8 cellular contexts compared by ENCODE assay signal in genomic region chr4:109559625-109559982, GRCh38. TPM values are rescaled to one million over a fixed set of nuclear protein-coding genes. Genes with fewer than 3 reads are reported as not detected.
DNase-seq lines count a peak whose midpoint lies in the region; ATAC-seq and TF ChIP-seq lines count a peak whose summit lies in the region.

No MANE protein-coding gene starts in this region.

- H3K4me2 ChIP-seq in PC-9: peak overlapping the region; percentile 90

- H3K4me1 Mint-ChIP-seq in activated naive CD8-positive, alpha-beta T cell treated with anti-CD3 and anti-CD28 coated beads, Interleukin-2, amount 50 U/mL, for 24 hours: peaks cover 48% of the 10 kb centered on the region

- H3F3A ChIP-seq in PC-9 (ENCODE audit: insufficient read depth, low read depth): peaks cover 4% of the 10 kb centered on the region; the same call in 1 of the 2 replicates

- H3K27me3 ChIP-seq in PC-9 (ENCODE audit: insufficient read depth, low read depth): no peaks in the 10 kb centered on the region
- H3K27me3 ChIP-seq in iPS-18a (ENCODE audit: control insufficient read depth, insufficient read depth, low read length): peaks cover 6% of the 10 kb centered on the region

- no peaks in the 10 kb centered on the region for H3K79me2 ChIP-seq in PC-9 (ENCODE audit: low read depth)

- H4K20me1 ChIP-seq in PC-9 (ENCODE audit: insufficient read depth): no peaks in the 10 kb centered on the region

- H3K4me3 ChIP-seq in PC-9 (peak overlapping the region; percentile 71), iPS-18a (ENCODE audit: low read length) (peak overlapping the region; percentile 88)

- H2AFZ ChIP-seq in PC-9: peak overlapping the region; percentile 90

- peaks cover 16% of the 10 kb centered on the region for H3K36me3 Mint-ChIP-seq in activated naive CD8-positive, alpha-beta T cell treated with anti-CD3 and anti-CD28 coated beads, Interleukin-2, amount 50 U/mL, for 24 hours (ENCODE audit: low read depth)

- peak overlapping the region; percentile 90 for H3K27ac Mint-ChIP-seq in activated naive CD8-positive, alpha-beta T cell treated with anti-CD3 and anti-CD28 coated beads, Interleukin-2, amount 50 U/mL, for 24 hours

- CTCF ChIA-PET in PC-9 (lab: Charles Lee): no interaction called here

- peak overlapping the region; percentile 91 for H3K4me3 Mint-ChIP-seq in activated naive CD8-positive, alpha-beta T cell treated with anti-CD3 and anti-CD28 coated beads, Interleukin-2, amount 50 U/mL, for 24 hours

- H3K9me3 Mint-ChIP-seq in activated naive CD8-positive, alpha-beta T cell treated with anti-CD3 and anti-CD28 coated beads, Interleukin-2, amount 50 U/mL, for 24 hours: no peaks in the 10 kb centered on the region

- no peaks in the 10 kb centered on the region for H3K9me3 ChIP-seq in PC-9 (ENCODE audit: insufficient read depth, low read depth)
- no peaks in the 10 kb centered on the region for H3K9me3 ChIP-seq in iPS-18a (ENCODE audit: control insufficient read depth, low read depth, low read length)

- H3K9me2 ChIP-seq in PC-9 (ENCODE audit: insufficient read depth): no peaks in the 10 kb centered on the region

- no peaks in the 10 kb centered on the region for H3K36me3 ChIP-seq in PC-9 (ENCODE audit: low read depth)
- H3K36me3 ChIP-seq in iPS-18a (ENCODE audit: control insufficient read depth, low read depth, low read length): no peaks in the 10 kb centered on the region

- peak; percentile 66 for DNase-seq in DMS153 treated with DMSO at 0.1 percent for 48 hours (lab: John Stamatoyannopoulos, UW; ENCODE audit: unreplicated experiment)
- no peak for DNase-seq in DMS153 (lab: John Stamatoyannopoulos, UW)
- DNase-seq in PC-9: no peak
- peak; percentile 50 for DNase-seq in activated naive CD8-positive, alpha-beta T cell treated with anti-CD3 and anti-CD28 coated beads, Interleukin-2, amount 50 U/mL, for 24 hours
- peak; percentile 7 to 37 (median 31) for DNase-seq in stimulated activated CD4-positive, alpha-beta T cell treated with anti-CD3 and anti-CD28 coated beads, Interleukin-12 subunit alpha, Interleukin-12 subunit beta, amount 100 ng/mL, for 48 hours (ENCODE audit: low read depth in 2 of 3, low spot score in 1 of 3)
- no peak for DNase-seq in NCI-H524 treated with DMSO at 0.1 percent for 48 hours (lab: John Stamatoyannopoulos, UW)

- H3K27ac ChIP-seq in PC-9 (peak overlapping the region; percentile 26; the same call in 1 of the 2 replicates), iPS-18a (ENCODE audit: low read length) (no peak overlapping the region)

- ATAC-seq in HG02852 (IDR thresholded peaks at IDR 0.05; ENCODE audit: unreplicated experiment): peak; percentile 25
- peak; percentile 16 for ATAC-seq in activated naive CD8-positive, alpha-beta T cell treated with anti-CD3 and anti-CD28 coated beads, Interleukin-2, amount 50 U/mL, for 24 hours

- POLR2A ChIA-PET in PC-9 (lab: Charles Lee; ENCODE audit: unreplicated experiment): interaction anchor here (0.6 to 1.0 kb wide), 3 partner anchors 87 to 1797 kb away, joined by 4 to 28 read pairs (median 4); partner anchors contain the start of gene CASP6

- peak overlapping the region; percentile 66 for H3K9ac ChIP-seq in iPS-18a (ENCODE audit: low read length)

- no peak for TF ChIP-seq CTCF in PC-9 (conservative IDR thresholded peaks at IDR 0.05)

- TSS peak; percentile 82 for BruUV-seq in PC-9 (replicated peaks; lab: Mats Ljungman, UMichigan)

- intact Hi-C loops in PC-9 (cut with micrococcal nuclease; ENCODE audit: unreplicated experiment): no loop called here

- H3K27me3 Mint-ChIP-seq in activated naive CD8-positive, alpha-beta T cell treated with anti-CD3 and anti-CD28 coated beads, Interleukin-2, amount 50 U/mL, for 24 hours: no peaks in the 10 kb centered on the region

- H3K4me1 ChIP-seq in PC-9 (replicated peaks; ENCODE audit: insufficient read depth): peaks cover 8% of the 10 kb centered on the region
- peaks cover 8% of the 10 kb centered on the region for H3K4me1 ChIP-seq in iPS-18a (ENCODE audit: control insufficient read depth, low read depth, low read length)

RNA-seq across cellular contexts. Expression of gene MCUB, which starts 0.4 kb away (rescaled TPM):
- 15.4 and 17.0 TPM in 2 replicates for total RNA-seq in PC-9 (2021)

Comparison
In these comparisons a context has a peak if more than half of its experiments do, and no peak if none do; other contexts are left out.
1. DNase-seq: peak in DMS153 treated with DMSO at 0.1 percent for 48 hours (single experiment), activated naive CD8-positive, alpha-beta T cell treated with anti-CD3 and anti-CD28 coated beads, Interleukin-2, amount 50 U/mL, for 24 hours (single experiment) and stimulated activated CD4-positive, alpha-beta T cell treated with anti-CD3 and anti-CD28 coated beads, Interleukin-12 subunit alpha, Interleukin-12 subunit beta, amount 100 ng/mL, for 48 hours (3 of 3); none in DMS153 (single experiment), PC-9 (0 of 2) and NCI-H524 treated with DMSO at 0.1 percent for 48 hours (single experiment).